In genomic region chr14:89186850-89187376, GRCh38 we compare ENCODE assay signal across 9 cellular contexts.
DNase-seq lines count a peak whose midpoint lies in the region; ATAC-seq and TF ChIP-seq lines count a peak whose summit lies in the region.
"Had no signal": no experiment of that assay in that cellular context is flagged by ENCODE, and none has a peak within 500 bp of the region (broad histone marks: within the 10 kb centered on the region; RNA-seq: fewer than 3 reads in every experiment).

No MANE protein-coding gene starts in this region.

- peak overlapping the region; percentile 42 for H3K27ac Mint-ChIP-seq in activated T-cell treated with anti-CD3 and anti-CD28 coated beads, Interleukin-2, amount 50 U/mL, for 24 hours

- H3K36me3 ChIP-seq in PC-3 (ENCODE audit: low read depth, low read length) (no peaks in the 10 kb centered on the region), testis (ENCODE audit: low read depth, missing control alignments) (no peaks in the 10 kb centered on the region), A673 (ENCODE audit: insufficient read depth, low read length, poor library complexity, severe bottlenecking) (no peaks in the 10 kb centered on the region)
- H3K36me3 ChIP-seq: uterus had no signal

- peaks cover 51% of the 10 kb centered on the region for H3K36me3 Mint-ChIP-seq in activated T-cell treated with anti-CD3 and anti-CD28 coated beads, Interleukin-2, amount 50 U/mL, for 24 hours (ENCODE audit: low read depth)

- no TSS peak for BruUV-seq in PC-3 (replicated peaks; lab: Mats Ljungman, UMichigan)
- no TSS peak for BruUV-seq in A673 (replicated peaks; lab: Mats Ljungman, UMichigan)

- H3K27ac ChIP-seq in PC-3 (ENCODE audit: low read length) (peak overlapping the region; percentile 73), testis (no peak overlapping the region), A673 (ENCODE audit: low read depth, low read length, poor library complexity, severe bottlenecking) (no peak overlapping the region)

- TF ChIP-seq POLR2A in testis (IDR thresholded peaks at IDR 0.05) = no peak

- no peak overlapping the region for H3K9ac ChIP-seq in PC-3 (ENCODE audit: low read length)

- WGBS in testis, 2 donors = 31 to 52% methylated on average over 5 to 7 of the region's 7 CpGs

- H3K4me2 ChIP-seq in PC-3 (ENCODE audit: low read length) = peak overlapping the region; percentile 75

- CTCF ChIA-PET in PC-3 (lab: Charles Lee) = interaction anchor here (0.6 kb wide), 1 partner anchor 10 kb away, joined by 3 read pairs; no protein-coding TSS in a partner anchor
- CTCF ChIA-PET in A673 (lab: Charles Lee) = no interaction called here

- no peaks in the 10 kb centered on the region for H4K20me1 ChIP-seq in PC-3 (ENCODE audit: low read length)

- POLR2A ChIA-PET in PC-3 (lab: Charles Lee; ENCODE audit: unreplicated experiment) (no interaction called here), A673 (lab: Charles Lee; ENCODE audit: low non-redundant PET) (no interaction called here)

- H3K27me3 ChIP-seq in PC-3 (ENCODE audit: low read length) = no peaks in the 10 kb centered on the region
- no peaks in the 10 kb centered on the region for H3K27me3 ChIP-seq in testis
- H3K27me3 ChIP-seq in A673 (replicated peaks; ENCODE audit: insufficient read depth, low read depth, low read length, poor library complexity) = no peaks in the 10 kb centered on the region
- H3K27me3 ChIP-seq: uterus had no signal

- H3K4me3 ChIP-seq in PC-3 (ENCODE audit: low read length) (peak overlapping the region; percentile 17), testis (no peak overlapping the region), A673 (ENCODE audit: low read depth, low read length, poor library complexity, severe bottlenecking) (no peak overlapping the region)
- H3K4me3 ChIP-seq: uterus had no signal

- no peaks in the 10 kb centered on the region for H3F3A ChIP-seq in PC-3 (ENCODE audit: low read length, unreplicated experiment)

- no peaks in the 10 kb centered on the region for H3K27me3 Mint-ChIP-seq in activated T-cell treated with anti-CD3 and anti-CD28 coated beads, Interleukin-2, amount 50 U/mL, for 24 hours

- H3K4me1 Mint-ChIP-seq in activated T-cell treated with anti-CD3 and anti-CD28 coated beads, Interleukin-2, amount 50 U/mL, for 24 hours (ENCODE audit: low read depth) = peaks cover 14% of the 10 kb centered on the region

- ATAC-seq in PC-3 (peak; percentile 42), left cardiac atrium (peak; percentile 35 to 52)

- H3K4me3 Mint-ChIP-seq in activated T-cell treated with anti-CD3 and anti-CD28 coated beads, Interleukin-2, amount 50 U/mL, for 24 hours = no peak overlapping the region

- peak; percentile 15; the same call in 1 of the 2 replicates for TF ChIP-seq CTCF in PC-3 (conservative IDR thresholded peaks at IDR 0.05; ENCODE audit: low read depth, low read length)
- no peak for TF ChIP-seq CTCF in testis (IDR thresholded peaks at IDR 0.05)
- TF ChIP-seq CTCF in A673 (conservative IDR thresholded peaks at IDR 0.05; ENCODE audit: low read depth, low read length) = no peak

- H3K4me1 ChIP-seq in PC-3 (ENCODE audit: insufficient read depth, low read length) = peaks cover 20% of the 10 kb centered on the region
- peaks cover 18% of the 10 kb centered on the region for H3K4me1 ChIP-seq in testis
- H3K4me1 ChIP-seq in A673 (ENCODE audit: insufficient read depth, low read length, poor library complexity, severe bottlenecking) = no peaks in the 10 kb centered on the region

- intact Hi-C loops in PC-3 (cut with micrococcal nuclease) = no loop called here
- intact Hi-C loops in left cardiac atrium (cut with DNase I) = loop anchor here in 1 of 2 donors (10.0 kb wide), 1 partner anchor 228 kb away; the partner anchor contains the start of gene FOXN3
- intact Hi-C loops in testis (cut with DNase I; ENCODE audit: low total_unique reads) = no loop called here
- intact Hi-C loops in A673 (cut with micrococcal nuclease; ENCODE audit: unreplicated experiment) = no loop called here

- no peak for DNase-seq in activated T-cell treated with anti-CD3 and anti-CD28 coated beads, Interleukin-2, amount 50 U/mL, for 24 hours
- DNase-seq in activated T-cell treated with anti-CD3 and anti-CD28 coated beads, Interleukin-2, amount 50 U/mL, for 1 hour = no peak
- DNase-seq in PC-3 (peak; percentile 57), left cardiac atrium (no peak), testis (peak; percentile 44), NCI-H187 (lab: John Stamatoyannopoulos, UW) (no peak), A673 (ENCODE audit: low spot score) (no peak)
- no peak for DNase-seq in stimulated activated naive CD4-positive, alpha-beta T cell treated with Interleukin-2 at 50 U/mL for 16 hours (lab: John Stamatoyannopoulos, UW)

- no peaks in the 10 kb centered on the region for H3K9me2 ChIP-seq in PC-3 (replicated peaks; ENCODE audit: low read length)

- no peaks in the 10 kb centered on the region for H3K79me2 ChIP-seq in PC-3 (ENCODE audit: low read length)

- H3K9me3 Mint-ChIP-seq in activated T-cell treated with anti-CD3 and anti-CD28 coated beads, Interleukin-2, amount 50 U/mL, for 24 hours = no peaks in the 10 kb centered on the region

- H3K9me3 ChIP-seq in PC-3 (ENCODE audit: low read length) = no peaks in the 10 kb centered on the region
- no peaks in the 10 kb centered on the region for H3K9me3 ChIP-seq in testis
- no peaks in the 10 kb centered on the region for H3K9me3 ChIP-seq in A673 (ENCODE audit: low read depth, low read length, poor library complexity, severe bottlenecking)
- H3K9me3 ChIP-seq: uterus had no signal

- peak overlapping the region; percentile 60 for H2AFZ ChIP-seq in PC-3 (ENCODE audit: low read length)

Comparison
In these comparisons a context has a peak if more than half of its experiments do, and no peak if none do; other contexts are left out.
1. DNase-seq: peak in PC-3 (single experiment) and testis (single experiment); none in activated T-cell treated with anti-CD3 and anti-CD28 coated beads, Interleukin-2, amount 50 U/mL, for 24 hours (single experiment), activated T-cell treated with anti-CD3 and anti-CD28 coated beads, Interleukin-2, amount 50 U/mL, for 1 hour (single experiment), left cardiac atrium (single experiment), NCI-H187 (0 of 2), A673 (single experiment) and stimulated activated naive CD4-positive, alpha-beta T cell treated with Interleukin-2 at 50 U/mL for 16 hours (single experiment).